In genomic region chr1:32650157-32650751, GRCh38 we compare ENCODE assay signal across 8 cellular contexts. TPM values are rescaled to one million over a fixed set of nuclear protein-coding genes. Genes with fewer than 3 reads are reported as not detected.
A peak's percentile ranks its signal among the peaks of the same experiment; 100 is the strongest.
DNase-seq lines count a peak whose midpoint lies in the region; ATAC-seq and TF ChIP-seq lines count a peak whose summit lies in the region.

Gene ZBTB8OS (minus strand): TSS chr1:32650550. CDS start chr1:32650529, 21 bp downstream.

- CTCF ChIA-PET in Caco-2 (lab: Charles Lee), result no interaction called here

- intact Hi-C loops in Caco-2 (cut with micrococcal nuclease; ENCODE audit: unreplicated experiment), result no loop called here

- H3K27ac Mint-ChIP-seq in Caco-2 (ENCODE audit: unreplicated experiment), result peak within 1 kb of the TSS; percentile 92

- TSS peak; percentile 89 for BruUV-seq in Caco-2 (replicated peaks; lab: Mats Ljungman, UMichigan)

- H3K4me2 ChIP-seq in OCI-LY3 (ENCODE audit: low read length), result peak within 1 kb of the TSS; percentile 94

- H3K27ac ChIP-seq in OCI-LY3 (ENCODE audit: low read length), result peak within 1 kb of the TSS; percentile 98

- H3K4me3 ChIP-seq in Caco-2 (ENCODE audit: low read depth, low read length), result peak within 1 kb of the TSS; percentile 80
- peak within 1 kb of the TSS; percentile 94 for H3K4me3 ChIP-seq in OCI-LY3 (ENCODE audit: low read length)

- H3K9me3 ChIP-seq in Caco-2, result no peaks in the 10 kb centered on the region
- no peaks in the 10 kb centered on the region for H3K9me3 ChIP-seq in OCI-LY3 (ENCODE audit: insufficient read depth, low read length)

- H2AFZ ChIP-seq in OCI-LY3 (ENCODE audit: low read depth, low read length), result peak within 1 kb of the TSS; percentile 1; the same call in 1 of the 2 replicates

- H3K9ac ChIP-seq in OCI-LY3 (ENCODE audit: low read length), result peak within 1 kb of the TSS; percentile 100

- H3K36me3 ChIP-seq in Caco-2 (ENCODE audit: control insufficient read depth, insufficient read depth, low read length) (no peaks in the 10 kb centered on the region), OCI-LY3 (replicated peaks; ENCODE audit: low read depth, low read length) (peaks cover 24% of the 10 kb centered on the region)

- H3K4me1 Mint-ChIP-seq in Caco-2 (ENCODE audit: low read depth, unreplicated experiment), result no peaks in the 10 kb centered on the region

- H4K20me1 ChIP-seq in OCI-LY3 (ENCODE audit: insufficient read depth, low read length), result peaks cover 4% of the 10 kb centered on the region; the same call in 1 of the 2 replicates

- peaks cover 39% of the 10 kb centered on the region for H3K36me3 Mint-ChIP-seq in Caco-2 (ENCODE audit: insufficient read depth, unreplicated experiment)

- H3K27me3 Mint-ChIP-seq in Caco-2 (ENCODE audit: insufficient read depth, unreplicated experiment), result no peaks in the 10 kb centered on the region

- POLR2A ChIA-PET in Caco-2 (lab: Charles Lee), result interaction anchor here (0.5 to 1.2 kb wide), 4 partner anchors 10 to 505 kb away, joined by 4 to 10 read pairs (median 6); partner anchors contain the start of genes BSDC1 and MARCKSL1

- peak within 1 kb of the TSS; percentile 83 for H3K4me3 Mint-ChIP-seq in Caco-2 (ENCODE audit: unreplicated experiment)

- peak; percentile 81 to 90 for DNase-seq in Caco-2
- DNase-seq in HuH-7 (ENCODE audit: low spot score), result peak; percentile 83
- peak; percentile 88 for DNase-seq in activated CD8-positive, alpha-beta memory T cell treated with anti-CD3 and anti-CD28 coated beads, Interleukin-2, amount 50 U/mL, for 48 hours
- DNase-seq in epidermal melanocyte (ENCODE audit: insufficient read length, low spot score), result peak; percentile 97
- peak; percentile 86 for DNase-seq in middle frontal gyrus (ENCODE audit: extremely low spot score, low spot score)
- DNase-seq in stimulated activated CD8-positive, alpha-beta memory T cell treated with anti-CD3 and anti-CD28 coated beads, Interleukin-2, amount 100 ng/mL, for 48 hours (ENCODE audit: low read depth in 2 of 2), result peak; percentile 66 to 77

- no peaks in the 10 kb centered on the region for H3K27me3 ChIP-seq in Caco-2 (replicated peaks; ENCODE audit: control insufficient read depth, insufficient read depth, low read length)
- H3K27me3 ChIP-seq in OCI-LY3 (ENCODE audit: low read depth, low read length), result no peaks in the 10 kb centered on the region

- H3K79me2 ChIP-seq in OCI-LY3 (ENCODE audit: low read length), result peaks cover 79% of the 10 kb centered on the region

- TF ChIP-seq CTCF in Caco-2 (IDR thresholded peaks at IDR 0.05; ENCODE audit: insufficient read depth in 1 of 2, low read depth in 1 of 2, low read length in 1 of 2, severe bottlenecking in 1 of 2, unreplicated experiment in 1 of 2), result no peak
- TF ChIP-seq CTCF in OCI-LY3 (IDR thresholded peaks at IDR 0.05; ENCODE audit: low read depth, low read length), result no peak

- H3K4me1 ChIP-seq in Caco-2 (0 out of 2 replicates have a peak, but pooled peaks cover 7% of the 10 kb centered on the region), OCI-LY3 (ENCODE audit: low read length) (peaks cover 23% of the 10 kb centered on the region)

- no peaks in the 10 kb centered on the region for H3K9me3 Mint-ChIP-seq in Caco-2 (ENCODE audit: unreplicated experiment)

- peak; percentile 69 for ATAC-seq in GM21390 (IDR thresholded peaks at IDR 0.05; ENCODE audit: unreplicated experiment)

RNA-seq across cellular contexts. Expression of gene ZBTB8OS, which starts in this region (rescaled TPM):
- 50.5 and 52.5 TPM in 2 replicates for total RNA-seq in Caco-2 (2022)

Comparison
In these comparisons a context has a peak if more than half of its experiments do, and no peak if none do; other contexts are left out.
1. Peak in every context shown above with its lines: DNase-seq, ATAC-seq, H3K4me3 ChIP-seq and H3K27ac ChIP-seq.